Comparison of ENCODE assay signal across 8 cellular contexts in genomic region chr6:31958741-31959739, GRCh38. TPM values are rescaled to one million over a fixed set of nuclear protein-coding genes. Genes with fewer than 3 reads are reported as not detected.
A peak's percentile ranks its signal among the peaks of the same experiment; 100 is the strongest.
DNase-seq lines count a peak whose midpoint lies in the region; ATAC-seq and TF ChIP-seq lines count a peak whose summit lies in the region.

NELFE (minus strand) TSS chr6:31958971; CDS start chr6:31958446, 525 bp downstream.
SKIC2 (plus strand) TSS chr6:31959175; CDS start chr6:31959193, 18 bp downstream.

- peak; percentile 92 for DNase-seq in DMS 273 treated with DMSO at 0.1 percent for 48 hours (lab: John Stamatoyannopoulos, UW)
- DNase-seq in OCI-M2 (lab: John Stamatoyannopoulos, UW; ENCODE audit: unreplicated experiment), result peak; percentile 93
- peak; percentile 97 for DNase-seq in activated T-cell treated with anti-CD3 and anti-CD28 coated beads for 4 hours
- peak; percentile 99 for DNase-seq in epithelial cell of esophagus (ENCODE audit: low read depth)
- peak; percentile 99 to 100 (median 99) for DNase-seq in mucosa of descending colon
- peak; percentile 99 for DNase-seq in stimulated activated CD8-positive, alpha-beta memory T cell treated with anti-CD3 and anti-CD28 coated beads, Interleukin-4, amount 100 ng/mL, for 24 hours (ENCODE audit: low read depth)

- H3K27me3 Mint-ChIP-seq in IgD-negative memory B cell, result no peaks in the 10 kb centered on the region

- TF ChIP-seq CTCF in epithelial cell of esophagus (IDR thresholded peaks at IDR 0.05; ENCODE audit: insufficient read depth, low read depth, low read length, missing control alignments) (no peak), mucosa of descending colon (IDR thresholded peaks at IDR 0.05) (no peak)

- H3K36me3 ChIP-seq in mucosa of descending colon (ENCODE audit: low read depth), result peaks cover 5% of the 10 kb centered on the region

- ATAC-seq in GM21529 (IDR thresholded peaks at IDR 0.05; ENCODE audit: unreplicated experiment) (peak; percentile 90), mucosa of descending colon (peak; percentile 99)

- H3K4me1 ChIP-seq in mucosa of descending colon (ENCODE audit: low read depth), result peaks cover 12% of the 10 kb centered on the region

- H3K4me1 Mint-ChIP-seq in IgD-negative memory B cell, result peaks cover 13 to 22% (median 18%) of the 10 kb centered on the region in 3 donors

- peak within 1 kb of the TSS; percentile 95 to 97 (median 97) for H3K27ac Mint-ChIP-seq in IgD-negative memory B cell

- H3K9me3 ChIP-seq in mucosa of descending colon, result no peaks in the 10 kb centered on the region

- no peaks in the 10 kb centered on the region for H3K9me3 Mint-ChIP-seq in IgD-negative memory B cell

- peak within 1 kb of the TSS; percentile 100 for H3K4me3 ChIP-seq in epithelial cell of esophagus (ENCODE audit: low read length)
- H3K4me3 ChIP-seq in mucosa of descending colon, result peak within 1 kb of the TSS; percentile 68

- peak within 1 kb of the TSS; percentile 92 to 98 (median 95) for H3K4me3 Mint-ChIP-seq in IgD-negative memory B cell

- H3K36me3 Mint-ChIP-seq in IgD-negative memory B cell, result peaks cover 6% of the 10 kb centered on the region

- intact Hi-C loops in mucosa of descending colon (cut with DNase I, micrococcal nuclease), result loop anchor here in 1 of 2 donors (10.0 kb wide), 1 partner anchor 54 kb away; the partner anchor contains the start of gene ZBTB12

RNA-seq across cellular contexts. Expression of gene NELFE, which starts in this region (rescaled TPM):
- polyA plus RNA-seq in IgD-negative memory B cell, result 51.3 TPM
- total RNA-seq in mucosa of descending colon, result 10 to 100 TPM; 44.9 to 52.4 (median 51.8) TPM

RNA-seq across cellular contexts. Expression of gene SKIC2, which starts in this region (rescaled TPM):
- 12.7 TPM for polyA plus RNA-seq in IgD-negative memory B cell
- 10 to 100 TPM; 58.6 to 87.2 (median 81.2) TPM for total RNA-seq in mucosa of descending colon

Comparison
In these comparisons a context has a peak if more than half of its experiments do, and no peak if none do; other contexts are left out.
1. Peak in every context shown above with its lines: DNase-seq, ATAC-seq and H3K4me3 ChIP-seq.